11 cellular contexts compared by ENCODE assay signal in genomic region chr16:15954814-15955151, GRCh38. TPM values are rescaled to one million over a fixed set of nuclear protein-coding genes. Genes with fewer than 3 reads are reported as not detected.
DNase-seq lines count a peak whose midpoint lies in the region; TF ChIP-seq lines count a peak whose summit lies in the region.
"Had no signal": no experiment of that assay in that cellular context is flagged by ENCODE, and none has a peak within 500 bp of the region (broad histone marks: within the 10 kb centered on the region; RNA-seq: fewer than 3 reads in every experiment).

No MANE protein-coding gene starts in this region.

- H3K36me3 Mint-ChIP-seq in CD14-positive monocyte, result peaks cover 0 to 3% of the 10 kb centered on the region in 2 donors
- peaks cover 14% of the 10 kb centered on the region for H3K36me3 Mint-ChIP-seq in nephron progenitor cell (ENCODE audit: low read depth)

- H3K4me3 Mint-ChIP-seq in CD14-positive monocyte (peak overlapping the region; percentile 42 to 88), nephron progenitor cell (no peak overlapping the region)

- no peak overlapping the region for H3K9ac ChIP-seq in Loucy (ENCODE audit: low read depth, low read length, poor library complexity, severe bottlenecking)

- H3K27me3 ChIP-seq in Loucy (ENCODE audit: insufficient read depth, low read length, poor library complexity, severe bottlenecking), result no peaks in the 10 kb centered on the region
- H3K27me3 ChIP-seq in adrenal gland, result no peaks in the 10 kb centered on the region

- peak overlapping the region in 3 of 5 donors; percentile 24 to 51 (median 26) for H3K27ac ChIP-seq in adrenal gland

- H3K9me3 ChIP-seq in Loucy (ENCODE audit: insufficient read depth, low read depth, low read length) (no peaks in the 10 kb centered on the region), adrenal gland (replicated peaks in 1 of 3) (no peaks in the 10 kb centered on the region)

- DNase-seq in CD14-positive monocyte (ENCODE audit: low spot score), result no peak
- DNase-seq in adrenal gland, result peak in 4 of 7 donors; percentile 35 to 62 (median 42)
- DNase-seq in nephron progenitor cell, result no peak
- no peak for DNase-seq in NCI-H2029 treated with DMSO at 0.1 percent for 48 hours (lab: John Stamatoyannopoulos, UW)
- DNase-seq in SHP77 (lab: John Stamatoyannopoulos, UW), result no peak
- no peak for DNase-seq in GM19240 (ENCODE audit: insufficient read length, low spot score)
- DNase-seq in AG08395 (ENCODE audit: low spot score), result no peak
- DNase-seq: DMS53; stimulated activated CD4-positive, alpha-beta T cell treated with anti-CD3 and anti-CD28 coated beads, Interleukin-4, amount 100 ng/mL, for 24 hours; SW 1271 had no signal

- no peaks in the 10 kb centered on the region; the same call in 1 of the 2 replicates for H3F3A ChIP-seq in Loucy (ENCODE audit: low read depth)

- peaks cover 0 to 2% (median 0%) of the 10 kb centered on the region in 7 donors for H3K9me3 Mint-ChIP-seq in CD14-positive monocyte
- no peaks in the 10 kb centered on the region for H3K9me3 Mint-ChIP-seq in nephron progenitor cell

- no peak for TF ChIP-seq CTCF in CD14-positive monocyte (IDR thresholded peaks at IDR 0.05)
- no peak for TF ChIP-seq CTCF in Loucy (conservative IDR thresholded peaks at IDR 0.05; ENCODE audit: low read length)
- no peak for TF ChIP-seq CTCF in adrenal gland (IDR thresholded peaks at IDR 0.05)
- TF ChIP-seq CTCF in nephron progenitor cell (IDR thresholded peaks at IDR 0.05), result no peak

- H3K36me3 ChIP-seq in Loucy (ENCODE audit: insufficient read depth, low read length) (no peaks in the 10 kb centered on the region), adrenal gland (replicated peaks in 1 of 2) (no peaks in the 10 kb centered on the region)

- H3K4me3 ChIP-seq in Loucy (ENCODE audit: low read length, poor library complexity, severe bottlenecking), result no peak overlapping the region
- no peak overlapping the region for H3K4me3 ChIP-seq in adrenal gland

- H3K9me2 ChIP-seq in Loucy (replicated peaks; ENCODE audit: low read depth, low read length), result no peaks in the 10 kb centered on the region

- 77 to 88% (median 81%) methylated on average over 11 of the region's 11 CpGs for WGBS in adrenal gland, 4 donors

- no peak overlapping the region for H2AFZ ChIP-seq in Loucy (ENCODE audit: low read length)

- peaks cover 99% of the 10 kb centered on the region for H3K79me2 ChIP-seq in Loucy (ENCODE audit: insufficient read depth, low read length)

- peak overlapping the region; percentile 89 for H3K4me2 ChIP-seq in Loucy (ENCODE audit: low read depth, low read length, poor library complexity, severe bottlenecking)

- H3K4me1 Mint-ChIP-seq in CD14-positive monocyte, result peaks cover 55% of the 10 kb centered on the region
- peaks cover 41% of the 10 kb centered on the region for H3K4me1 Mint-ChIP-seq in nephron progenitor cell

- H3K27ac Mint-ChIP-seq in CD14-positive monocyte, result peak overlapping the region in 6 of 7 donors; percentile 32 to 91 (median 80)
- H3K27ac Mint-ChIP-seq in nephron progenitor cell, result peak overlapping the region; percentile 89

- H3K27me3 Mint-ChIP-seq in CD14-positive monocyte (ENCODE audit: low read depth in 3 of 3) (peaks cover 0 to 4% (median 0%) of the 10 kb centered on the region in 3 donors), nephron progenitor cell (ENCODE audit: low read depth, poor library complexity) (peaks cover 4% of the 10 kb centered on the region)

- intact Hi-C loops in CD14-positive monocyte (cut with micrococcal nuclease), result loop anchor here in 1 of 2 donors (5.0 kb wide), 1 partner anchor 67 kb away; the partner anchor contains the start of gene CEP20
- intact Hi-C loops in adrenal gland (cut with DNase I), result loop anchor here in 1 of 2 donors (5.0 kb wide), 1 partner anchor 62 kb away; no protein-coding TSS in a partner anchor

- H3K4me1 ChIP-seq in Loucy (ENCODE audit: insufficient read depth, low read length, poor library complexity, severe bottlenecking) (peaks cover 39% of the 10 kb centered on the region), adrenal gland (replicated peaks in 1 of 2) (peaks cover 19 to 34% of the 10 kb centered on the region in 2 donors)

- peaks cover 36% of the 10 kb centered on the region for H4K20me1 ChIP-seq in Loucy (ENCODE audit: insufficient read depth, low read length, poor library complexity, severe bottlenecking)

- no peak for TF ChIP-seq POLR2A in adrenal gland (IDR thresholded peaks at IDR 0.05)

RNA-seq across cellular contexts. Expression of gene ABCC1, which starts 5.4 kb away (rescaled TPM):
- polyA plus RNA-seq in CD14-positive monocyte, result 1 to 10 TPM; 1.4 to 3.0 TPM
- total RNA-seq in adrenal gland, result 10 to 100 TPM; 23.2 to 38.8 (median 31.3) TPM
- polyA plus RNA-seq in adrenal gland, result 10 to 100 TPM; 12.4 to 21.7 (median 13.1) TPM

Comparison
In these comparisons a context has a peak if more than half of its experiments do, and no peak if none do; other contexts are left out.
1. DNase-seq: peak in adrenal gland (4 of 7); none in CD14-positive monocyte (single experiment), nephron progenitor cell (single experiment), NCI-H2029 treated with DMSO at 0.1 percent for 48 hours (single experiment), SHP77 (0 of 2), GM19240 (single experiment) and AG08395 (single experiment).